ENCODE assay signal across 10 cellular contexts in genomic region chr2:236661064-236661761, GRCh38.
DNase-seq lines count a peak whose midpoint lies in the region; ATAC-seq and TF ChIP-seq lines count a peak whose summit lies in the region.
"Had no signal": no experiment of that assay in that cellular context is flagged by ENCODE, and none has a peak within 500 bp of the region (broad histone marks: within the 10 kb centered on the region; RNA-seq: fewer than 3 reads in every experiment).

No MANE protein-coding gene starts in this region.

- no peak overlapping the region for H3K4me3 ChIP-seq in mesodermal cell (ENCODE audit: extremely low read depth, insufficient read depth, low read length, poor library complexity, severe bottlenecking)

- peaks cover 2% of the 10 kb centered on the region for H3K9me3 ChIP-seq in mesodermal cell (ENCODE audit: control insufficient read depth, low read length)

- DNase-seq in activated CD8-positive, alpha-beta memory T cell treated with anti-CD3 and anti-CD28 coated beads for 24 hours, result peak; percentile 13
- DNase-seq in activated CD8-positive, alpha-beta memory T cell treated with anti-CD3 and anti-CD28 coated beads, Interleukin-2, amount 10 ng/mL, durations not matched to agents 7 days and 5 days, result no peak
- DNase-seq in endothelial cell (ENCODE audit: low spot score), result no peak
- DNase-seq in NCI-H146 treated with DMSO at 0.1 percent for 48 hours (lab: John Stamatoyannopoulos, UW; ENCODE audit: unreplicated experiment), result no peak
- DNase-seq in naive thymus-derived CD8-positive, alpha-beta T cell, result no peak
- DNase-seq: NCI-H774 had no signal

- POLR2A ChIA-PET in naive thymus-derived CD8-positive, alpha-beta T cell (lab: Charles Lee), result no interaction called here

- ATAC-seq in activated CD8-positive, alpha-beta memory T cell treated with anti-CD3 and anti-CD28 coated beads, Interleukin-2, amount 10 ng/mL, durations not matched to agents 7 days and 5 days, result no peak
- ATAC-seq in HG03521 (IDR thresholded peaks at IDR 0.05; ENCODE audit: unreplicated experiment), result no peak
- ATAC-seq in activated CD4-positive, CD25-positive, alpha-beta regulatory T cell treated with anti-CD3 and anti-CD28 coated beads, Interleukin-2, amount 50 U/mL, for 24 hours, result no peak
- no peak for ATAC-seq in naive thymus-derived CD8-positive, alpha-beta T cell

- no peaks in the 10 kb centered on the region for H3K36me3 ChIP-seq in mesodermal cell (ENCODE audit: control insufficient read depth, insufficient read depth, low read length)

- no peak overlapping the region for H3K27ac Mint-ChIP-seq in activated CD8-positive, alpha-beta memory T cell treated with anti-CD3 and anti-CD28 coated beads, Interleukin-2, amount 10 ng/mL, durations not matched to agents 7 days and 5 days
- peak overlapping the region; percentile 48 for H3K27ac Mint-ChIP-seq in endothelial cell (ENCODE audit: unreplicated experiment)
- H3K27ac Mint-ChIP-seq in naive thymus-derived CD8-positive, alpha-beta T cell, result no peak overlapping the region

- H3K4me1 ChIP-seq in mesodermal cell (ENCODE audit: control insufficient read depth, insufficient read depth, low read length, poor library complexity, severe bottlenecking), result peaks cover 34% of the 10 kb centered on the region

- H3K4me1 Mint-ChIP-seq in activated CD8-positive, alpha-beta memory T cell treated with anti-CD3 and anti-CD28 coated beads, Interleukin-2, amount 10 ng/mL, durations not matched to agents 7 days and 5 days, result no peaks in the 10 kb centered on the region
- peaks cover 12% of the 10 kb centered on the region for H3K4me1 Mint-ChIP-seq in endothelial cell (ENCODE audit: unreplicated experiment)
- H3K4me1 Mint-ChIP-seq in naive thymus-derived CD8-positive, alpha-beta T cell, result no peaks in the 10 kb centered on the region

- H3K27me3 Mint-ChIP-seq in activated CD8-positive, alpha-beta memory T cell treated with anti-CD3 and anti-CD28 coated beads, Interleukin-2, amount 10 ng/mL, durations not matched to agents 7 days and 5 days, result peaks cover 24% of the 10 kb centered on the region
- H3K27me3 Mint-ChIP-seq in endothelial cell (ENCODE audit: unreplicated experiment), result peaks cover 1% of the 10 kb centered on the region
- peaks cover 7 to 49% (median 24%) of the 10 kb centered on the region in 5 donors for H3K27me3 Mint-ChIP-seq in naive thymus-derived CD8-positive, alpha-beta T cell

- no peak for TF ChIP-seq CTCF in endothelial cell (IDR thresholded peaks at IDR 0.05; ENCODE audit: unreplicated experiment)

- WGBS in mesodermal cell (ENCODE audit: insufficient coverage in 2 of 2), 2 experiments, result 17 to 29% methylated on average over 2 to 4 of the region's 4 CpGs

- H3K36me3 Mint-ChIP-seq in activated CD8-positive, alpha-beta memory T cell treated with anti-CD3 and anti-CD28 coated beads, Interleukin-2, amount 10 ng/mL, durations not matched to agents 7 days and 5 days, result no peaks in the 10 kb centered on the region
- peaks cover 2% of the 10 kb centered on the region for H3K36me3 Mint-ChIP-seq in endothelial cell (ENCODE audit: low read depth, unreplicated experiment)
- peaks cover 0 to 2% (median 0%) of the 10 kb centered on the region in 3 donors for H3K36me3 Mint-ChIP-seq in naive thymus-derived CD8-positive, alpha-beta T cell

- CTCF ChIA-PET in activated CD8-positive, alpha-beta memory T cell treated with anti-CD3 and anti-CD28 coated beads, Interleukin-2, amount 10 ng/mL, durations not matched to agents 7 days and 5 days (lab: Charles Lee), result no interaction called here

- H3K9me3 Mint-ChIP-seq in activated CD8-positive, alpha-beta memory T cell treated with anti-CD3 and anti-CD28 coated beads, Interleukin-2, amount 10 ng/mL, durations not matched to agents 7 days and 5 days (ENCODE audit: low read depth), result no peaks in the 10 kb centered on the region
- H3K9me3 Mint-ChIP-seq in endothelial cell (ENCODE audit: unreplicated experiment), result peaks cover 1% of the 10 kb centered on the region
- peaks cover 0 to 3% (median 0%) of the 10 kb centered on the region in 9 donors for H3K9me3 Mint-ChIP-seq in naive thymus-derived CD8-positive, alpha-beta T cell

- H3K4me3 Mint-ChIP-seq in activated CD8-positive, alpha-beta memory T cell treated with anti-CD3 and anti-CD28 coated beads, Interleukin-2, amount 10 ng/mL, durations not matched to agents 7 days and 5 days, result no peak overlapping the region
- H3K4me3 Mint-ChIP-seq in endothelial cell (ENCODE audit: unreplicated experiment), result no peak overlapping the region
- no peak overlapping the region for H3K4me3 Mint-ChIP-seq in naive thymus-derived CD8-positive, alpha-beta T cell

- H3K27ac ChIP-seq in mesodermal cell (ENCODE audit: low read depth, low read length, severe bottlenecking), result peak overlapping the region; percentile 81
- H3K27ac ChIP-seq: KMS-11 had no signal
